In genomic region chrX:148928803-148929202, GRCh38 we compare ENCODE assay signal across 1 cellular context.
TF ChIP-seq lines count a peak whose summit lies in the region.

No MANE protein-coding gene starts in this region.

TF ChIP-seq in IMR-90, 13 proteins besides CTCF, POLR2A, EP300 and RAD21:
- no peak for TF ChIP-seq MAZ (IDR thresholded peaks at IDR 0.05; ENCODE audit: borderline replicate concordance, low read depth, low read length)
- no peak for TF ChIP-seq FOS (IDR thresholded peaks at IDR 0.05; ENCODE audit: low read depth, low read length)
- TF ChIP-seq CHD1 (IDR thresholded peaks at IDR 0.05; ENCODE audit: low read depth, low read length): no peak
- TF ChIP-seq CEBPB (IDR thresholded peaks at IDR 0.05; ENCODE audit: low read depth, low read length): no peak
- TF ChIP-seq SMC3 (IDR thresholded peaks at IDR 0.05; ENCODE audit: low read depth, low read length): no peak
- no peak for TF ChIP-seq ELK1 (IDR thresholded peaks at IDR 0.05; ENCODE audit: borderline replicate concordance, low read depth, low read length)
- TF ChIP-seq, protein P1, sequence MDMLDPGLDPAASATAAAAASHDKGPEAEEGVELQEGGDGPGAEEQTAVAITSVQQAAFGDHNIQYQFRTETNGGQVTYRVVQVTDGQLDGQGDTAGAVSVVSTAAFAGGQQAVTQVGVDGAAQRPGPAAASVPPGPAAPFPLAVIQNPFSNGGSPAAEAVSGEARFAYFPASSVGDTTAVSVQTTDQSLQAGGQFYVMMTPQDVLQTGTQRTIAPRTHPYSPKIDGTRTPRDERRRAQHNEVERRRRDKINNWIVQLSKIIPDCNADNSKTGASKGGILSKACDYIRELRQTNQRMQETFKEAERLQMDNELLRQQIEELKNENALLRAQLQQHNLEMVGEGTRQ (IDR thresholded peaks at IDR 0.05; ENCODE audit: low read depth, low read length): no peak
- no peak for TF ChIP-seq NFE2L2 (IDR thresholded peaks at IDR 0.05; ENCODE audit: low read depth, low read length)
- TF ChIP-seq BHLHE40 (IDR thresholded peaks at IDR 0.05; ENCODE audit: low read depth, low read length): no peak
- TF ChIP-seq RFX5 (IDR thresholded peaks at IDR 0.05; ENCODE audit: low read depth, low read length): no peak
- no peak for TF ChIP-seq MAFK (IDR thresholded peaks at IDR 0.05; ENCODE audit: low read depth, low read length)
- no peak for TF ChIP-seq MXI1 (IDR thresholded peaks at IDR 0.05; ENCODE audit: borderline replicate concordance, low read depth, low read length)
- no peak for TF ChIP-seq RCOR1 (IDR thresholded peaks at IDR 0.05; ENCODE audit: insufficient replicate concordance, low read length)
TF ChIP-seq in IMR-90: peak in this region for 0.
